Comparison of ENCODE assay signal across 9 cellular contexts in genomic region chr14:103530390-103530789, GRCh38. TPM values are rescaled to one million over a fixed set of nuclear protein-coding genes. Genes with fewer than 3 reads are reported as not detected.
DNase-seq lines count a peak whose midpoint lies in the region; ATAC-seq and TF ChIP-seq lines count a peak whose summit lies in the region.
"Had no signal": no experiment of that assay in that cellular context is flagged by ENCODE, and none has a peak within 500 bp of the region (broad histone marks: within the 10 kb centered on the region; RNA-seq: fewer than 3 reads in every experiment).

No MANE protein-coding gene starts in this region.

- no peak overlapping the region for H3K23ac ChIP-seq in IMR-90 (ENCODE audit: low read depth, low read length)

- H3K4me2 ChIP-seq in BLaER1 treated with 17β-estradiol and CSF1 and Interleukin-3, amounts not matched to agents 10 nM and 100 nM, result peak overlapping the region; percentile 91 to 99 (median 97)
- H3K4me2 ChIP-seq in IMR-90 (ENCODE audit: low read depth, low read length), result no peak overlapping the region; the same call in 1 of the 2 replicates

- H3K36me3 Mint-ChIP-seq in mesothelial cell of epicardium, result no peaks in the 10 kb centered on the region

- no peak for ATAC-seq in IMR-90 (ENCODE audit: low read depth)
- ATAC-seq in GM21825 (IDR thresholded peaks at IDR 0.05; ENCODE audit: unreplicated experiment), result no peak
- ATAC-seq: left lung had no signal

- H4K91ac ChIP-seq in IMR-90 (ENCODE audit: insufficient read depth, low read depth, low read length), result no peak overlapping the region

- H2BK15ac ChIP-seq in IMR-90 (ENCODE audit: low read depth, low read length), result no peak overlapping the region

- H2AK9ac ChIP-seq in IMR-90 (replicated peaks; ENCODE audit: low read depth, low read length, poor library complexity), result peak overlapping the region; percentile 79

- H3K27me3 Mint-ChIP-seq in mesothelial cell of epicardium (ENCODE audit: low read depth), result peaks cover 7% of the 10 kb centered on the region

- peak overlapping the region in 9 of 10 experiments; percentile 86 to 100 (median 99); a peak in 17 of 20 replicates for H3K4me3 ChIP-seq in BLaER1 treated with 17β-estradiol and CSF1 and Interleukin-3, amounts not matched to agents 10 nM and 100 nM
- H3K4me3 ChIP-seq in IMR-90 (ENCODE audit: insufficient read depth, low read depth, low read length) (no peak overlapping the region), adipocyte (ENCODE audit: low read length) (peak overlapping the region; percentile 99)

- H3K4ac ChIP-seq in IMR-90 (ENCODE audit: low read depth, low read length), result no peak overlapping the region

- DNase-seq in IMR-90 (peak; percentile 13), adipocyte (ENCODE audit: low read depth) (peak; percentile 30), mesothelial cell of epicardium (ENCODE audit: low spot score in 2 of 2, unreplicated experiment in 2 of 2) (no peak), D341Med (ENCODE audit: low spot score) (no peak), EL (no peak)
- no peak for DNase-seq in activated effector memory CD4-positive, alpha-beta T cell treated with anti-CD3 and anti-CD28 coated beads, Interleukin-2, amount 50 U/mL, for 16 hours
- DNase-seq: left lung had no signal

- H3K9me1 ChIP-seq in IMR-90 (ENCODE audit: insufficient read depth, low read length), result peaks cover 13% of the 10 kb centered on the region

- no peak for TF ChIP-seq POLR2A in IMR-90 (IDR thresholded peaks at IDR 0.05; ENCODE audit: low read depth, low read length)

- peak overlapping the region; percentile 93 for H3K4me3 Mint-ChIP-seq in mesothelial cell of epicardium

- H3K36me3 ChIP-seq in BLaER1 treated with 17β-estradiol and CSF1 and Interleukin-3, amounts not matched to agents 10 nM and 100 nM, result peaks cover 11 to 56% (median 54%) of the 10 kb centered on the region in 11 experiments; a peak in 21 of 22 replicates
- peaks cover 11% of the 10 kb centered on the region; the same call in 1 of the 2 replicates for H3K36me3 ChIP-seq in IMR-90 (ENCODE audit: control insufficient read depth, insufficient read depth, low read length)
- H3K36me3 ChIP-seq in adipocyte (ENCODE audit: control insufficient read depth, insufficient read depth, low read length, severe bottlenecking), result peaks cover 5% of the 10 kb centered on the region

- dilution Hi-C loops in IMR-90 (cut with HindIII; ENCODE audit: low sequenced_read_pairs, unreplicated experiment), result no loop called here

- intact Hi-C loops in IMR-90 (cut with micrococcal nuclease), result no loop called here

- H3K4me1 Mint-ChIP-seq in mesothelial cell of epicardium, result peaks cover 32% of the 10 kb centered on the region

- H3K9me3 ChIP-seq in BLaER1 treated with 17β-estradiol and CSF1 and Interleukin-3, amounts not matched to agents 10 nM and 100 nM (replicated peaks in 1 of 11), result no peaks in the 10 kb centered on the region
- H3K9me3 ChIP-seq in IMR-90 (ENCODE audit: control insufficient read depth, insufficient read depth, low read length), result no peaks in the 10 kb centered on the region
- no peaks in the 10 kb centered on the region for H3K9me3 ChIP-seq in adipocyte (ENCODE audit: control insufficient read depth, low read length)
- H3K9me3 ChIP-seq: left lung had no signal

- H3K4me1 ChIP-seq in BLaER1 treated with 17β-estradiol and CSF1 and Interleukin-3, amounts not matched to agents 10 nM and 100 nM, result peaks cover 48 to 80% (median 53%) of the 10 kb centered on the region in 10 experiments
- H3K4me1 ChIP-seq in IMR-90 (ENCODE audit: control insufficient read depth, insufficient read depth, low read length) (peaks cover 11% of the 10 kb centered on the region), adipocyte (ENCODE audit: control insufficient read depth, insufficient read depth, low read length) (peaks cover 44% of the 10 kb centered on the region)

- no TSS peak for BruUV-seq in IMR-90 (replicated peaks; lab: Mats Ljungman, UMichigan)

- H3K18ac ChIP-seq in IMR-90 (ENCODE audit: low read depth, low read length), result no peak overlapping the region

- no peak overlapping the region for H2BK120ac ChIP-seq in IMR-90 (ENCODE audit: low read depth, low read length)

- POLR2A ChIA-PET in IMR-90 (lab: Charles Lee; ENCODE audit: unreplicated experiment), result no interaction called here

- H3K27ac ChIP-seq in BLaER1 treated with 17β-estradiol and CSF1 and Interleukin-3, amounts not matched to agents 10 nM and 100 nM, result 0 out of 22 replicates have a peak overlapping the region, but pooled peaks of 1 of the 11 experiments have one; percentile 92
- no peak overlapping the region for H3K27ac ChIP-seq in IMR-90 (ENCODE audit: insufficient read depth, low read length)
- H3K27ac ChIP-seq: left lung had no signal

- H3K79me1 ChIP-seq in IMR-90 (ENCODE audit: low read depth in 1 of 2, low read length in 2 of 2), result peaks cover 0 to 44% of the 10 kb centered on the region in 2 experiments; a peak in 3 of 4 replicates

- H3K9ac ChIP-seq in BLaER1 treated with 17β-estradiol and CSF1 and Interleukin-3, amounts not matched to agents 10 nM and 100 nM, result peak overlapping the region in 10 of 11 experiments; percentile 84 to 98 (median 89); a peak in 15 of 22 replicates
- no peak overlapping the region for H3K9ac ChIP-seq in IMR-90 (ENCODE audit: low read depth, low read length)
- peak overlapping the region; percentile 97 for H3K9ac ChIP-seq in adipocyte (ENCODE audit: low read length)

- TF ChIP-seq CTCF in IMR-90 (conservative IDR thresholded peaks at IDR 0.05; ENCODE audit: low read depth, low read length) (no peak), mesothelial cell of epicardium (IDR thresholded peaks at IDR 0.05; ENCODE audit: unreplicated experiment) (no peak)

- CTCF ChIA-PET in IMR-90 (lab: Yijun Ruan, JAX), result no interaction called here

- no peak overlapping the region for H4K5ac ChIP-seq in IMR-90 (ENCODE audit: low read depth, low read length)

- H3K27me3 ChIP-seq in BLaER1 treated with 17β-estradiol and CSF1 and Interleukin-3, amounts not matched to agents 10 nM and 100 nM, result peaks cover 0 to 9% (median 0%) of the 10 kb centered on the region in 11 experiments; a peak in 1 of 22 replicates
- no peaks in the 10 kb centered on the region for H3K27me3 ChIP-seq in IMR-90 (ENCODE audit: control insufficient read depth, insufficient read depth, low read length)
- no peaks in the 10 kb centered on the region for H3K27me3 ChIP-seq in adipocyte (replicated peaks; ENCODE audit: control insufficient read depth, insufficient read depth, low read length)
- H3K27me3 ChIP-seq: left lung had no signal

- no peak overlapping the region for H4K8ac ChIP-seq in IMR-90 (ENCODE audit: low read depth in 2 of 2, low read length in 2 of 2)

- no peak overlapping the region for H2AFZ ChIP-seq in IMR-90 (replicated peaks; ENCODE audit: low read length, poor library complexity)

- H2AK5ac ChIP-seq in IMR-90 (ENCODE audit: low read depth, low read length), result peak overlapping the region; percentile 4; the same call in 1 of the 2 replicates

- peaks cover 5 to 74% (median 61%) of the 10 kb centered on the region in 11 experiments; a peak in 20 of 22 replicates for H4K20me1 ChIP-seq in BLaER1 treated with 17β-estradiol and CSF1 and Interleukin-3, amounts not matched to agents 10 nM and 100 nM
- peaks cover 26% of the 10 kb centered on the region for H4K20me1 ChIP-seq in IMR-90 (ENCODE audit: insufficient read depth, low read length)

- H2BK20ac ChIP-seq in IMR-90 (ENCODE audit: low read depth, low read length), result no peak overlapping the region

- in situ Hi-C loops in IMR-90 (cut with MboI; ENCODE audit: low sequenced_read_pairs), result no loop called here

- H3K56ac ChIP-seq in IMR-90 (ENCODE audit: extremely low read depth, insufficient read depth, low read length), result no peak overlapping the region

- TF ChIP-seq RAD21 in IMR-90 (IDR thresholded peaks at IDR 0.05; ENCODE audit: low read length), result no peak

- no CpG with 5 or more reads among the region's 7 CpGs for WGBS in IMR-90 (ENCODE audit: extremely low coverage in 2 of 2, insufficient read length in 1 of 2), 2 experiments

- no peak overlapping the region for H3K14ac ChIP-seq in IMR-90 (replicated peaks; ENCODE audit: low read depth, low read length)

- H3K9me3 Mint-ChIP-seq in mesothelial cell of epicardium, result no peaks in the 10 kb centered on the region

- peak overlapping the region; percentile 16 for H3K27ac Mint-ChIP-seq in mesothelial cell of epicardium

- no peak overlapping the region for H2BK5ac ChIP-seq in IMR-90 (ENCODE audit: low read depth, low read length, poor library complexity, severe bottlenecking)

TF ChIP-seq in IMR-90, 13 proteins besides CTCF, POLR2A, EP300 and RAD21:
- TF ChIP-seq FOS (IDR thresholded peaks at IDR 0.05; ENCODE audit: low read depth, low read length) (no peak), RFX5 (IDR thresholded peaks at IDR 0.05; ENCODE audit: low read depth, low read length) (no peak), CHD1 (IDR thresholded peaks at IDR 0.05; ENCODE audit: low read depth, low read length) (no peak), SMC3 (IDR thresholded peaks at IDR 0.05; ENCODE audit: low read depth, low read length) (no peak), MXI1 (IDR thresholded peaks at IDR 0.05; ENCODE audit: borderline replicate concordance, low read depth, low read length) (0 out of 2 replicates have a peak, but pooled peaks have one; percentile 31)
TF ChIP-seq in IMR-90: peak in this region for 1.

RNA-seq across cellular contexts. Expression of gene TRMT61A, which starts 1.4 kb away (rescaled TPM):
- total RNA-seq in IMR-90 (2012; rRNA removed) (5.7 and 6.4 TPM in 2 replicates), mesothelial cell of epicardium (8.7 to 9.5 TPM (median 9.5 TPM) in 3 replicates)
- 16.2 and 20.0 TPM in 2 replicates for polyA plus RNA-seq in IMR-90 (2012; rRNA removed)
- 9.4 and 20.8 TPM in 2 replicates for polyA plus RNA-seq in IMR-90 (2012; cell fraction: cytosol; rRNA removed)
- 15.1 and 42.4 TPM in 2 replicates for polyA plus RNA-seq in IMR-90 (2012; cell fraction: nucleus; rRNA removed; ENCODE audit: low replicate concordance)

RNA-seq across cellular contexts. Expression of gene CKB, which starts 7.8 kb away (rescaled TPM):
- 17.7 and 31.7 TPM in 2 replicates for total RNA-seq in IMR-90 (2012; rRNA removed)
- 82.6 and 120 TPM in 2 replicates for polyA plus RNA-seq in IMR-90 (2012; rRNA removed)
- 55.5 and 84.4 TPM in 2 replicates for polyA plus RNA-seq in IMR-90 (2012; cell fraction: cytosol; rRNA removed)
- 78.1 and 241 TPM in 2 replicates for polyA plus RNA-seq in IMR-90 (2012; cell fraction: nucleus; rRNA removed; ENCODE audit: low replicate concordance)
- total RNA-seq in mesothelial cell of epicardium, result 50.6 to 56.7 TPM (median 53.3 TPM) in 3 replicates

RNA-seq across cellular contexts. Expression of gene BAG5, which starts 32.1 kb away (rescaled TPM):
- total RNA-seq in IMR-90 (2012; rRNA removed) (22.2 and 32.2 TPM in 2 replicates), mesothelial cell of epicardium (21.8 to 23.5 TPM (median 22.2 TPM) in 3 replicates)
- polyA plus RNA-seq in IMR-90 (2012; rRNA removed), result 5.2 and 6.7 TPM in 2 replicates
- polyA plus RNA-seq in IMR-90 (2012; cell fraction: cytosol; rRNA removed), result 1.9 and 2.3 TPM in 2 replicates
- 0.92 and 4.4 TPM in 2 replicates for polyA plus RNA-seq in IMR-90 (2012; cell fraction: nucleus; rRNA removed; ENCODE audit: low replicate concordance)

RNA-seq across cellular contexts. Expression of gene COA8, which starts 32.4 kb away (rescaled TPM):
- total RNA-seq in IMR-90 (2012; rRNA removed) (12.2 and 20.6 TPM in 2 replicates), mesothelial cell of epicardium (35.4 to 38.8 TPM (median 36.0 TPM) in 3 replicates)
- 18.5 and 21.1 TPM in 2 replicates for polyA plus RNA-seq in IMR-90 (2012; rRNA removed)
- polyA plus RNA-seq in IMR-90 (2012; cell fraction: cytosol; rRNA removed), result 9.6 and 17.9 TPM in 2 replicates
- 3.4 and 10.8 TPM in 2 replicates for polyA plus RNA-seq in IMR-90 (2012; cell fraction: nucleus; rRNA removed; ENCODE audit: low replicate concordance)

Comparison
In these comparisons a context has a peak if more than half of its experiments do, and no peak if none do; other contexts are left out.
1. DNase-seq: peak in IMR-90 (single experiment) and adipocyte (single experiment); none in mesothelial cell of epicardium (0 of 2), D341Med (single experiment), EL (single experiment) and activated effector memory CD4-positive, alpha-beta T cell treated with anti-CD3 and anti-CD28 coated beads, Interleukin-2, amount 50 U/mL, for 16 hours (single experiment).